21 cellular contexts compared by ENCODE assay signal in the genomic region with DNA sequence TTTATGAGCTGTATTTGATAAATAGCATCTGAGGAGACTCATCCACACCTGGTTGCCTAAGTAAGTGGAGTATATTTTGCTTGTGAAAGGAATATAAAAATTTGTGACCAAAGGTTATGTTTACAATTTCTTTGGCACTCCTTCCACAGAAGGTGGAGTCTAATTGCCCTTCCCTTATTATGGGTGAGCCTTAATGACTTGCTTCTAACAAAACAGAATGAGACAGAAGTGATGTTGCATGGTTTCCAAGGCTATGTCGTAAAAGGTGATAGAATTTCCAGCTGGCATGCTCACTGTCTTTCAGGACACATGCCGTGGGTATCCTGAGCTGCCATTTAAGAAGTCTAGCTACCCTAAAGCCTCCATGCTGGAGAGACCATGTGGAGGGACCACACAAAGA.
DNase-seq lines count a peak whose midpoint lies in the region; ATAC-seq, FAIRE-seq and TF ChIP-seq lines count a peak whose summit lies in the region.
"Had no signal": no experiment of that assay in that cellular context is flagged by ENCODE, and none has a peak within 500 bp of the region (broad histone marks: within the 10 kb centered on the region; RNA-seq: fewer than 3 reads in every experiment).

No MANE protein-coding gene starts in this region.

- H3K4me3 ChIP-seq in colonic mucosa (no peak overlapping the region), pancreas (no peak overlapping the region)
- H3K4me3 ChIP-seq: GM23248, HAP-1 had no signal

- no peak overlapping the region for H3K9ac ChIP-seq in colonic mucosa (ENCODE audit: low read depth in 2 of 2, low read length in 2 of 2)
- H3K9ac ChIP-seq: GM23248 had no signal

- TF ChIP-seq CTCF in 22Rv1 (IDR thresholded peaks at IDR 0.05) (no peak), colonic mucosa (IDR thresholded peaks at IDR 0.05) (no peak), pancreas (IDR thresholded peaks at IDR 0.05) (no peak)

- peak; percentile 60 for FAIRE-seq in pancreas (lab: Jason Lieb, UNC)
- FAIRE-seq: A204.1, GM12892, GM18507 had no signal

- H3K36me3 ChIP-seq in colonic mucosa (no peaks in the 10 kb centered on the region), pancreas (no peaks in the 10 kb centered on the region)
- H3K36me3 ChIP-seq: BE2C, HAP-1 had no signal

- DNase-seq in LoVo (ENCODE audit: low spot score) (peak; percentile 11), colonic mucosa (peak; percentile 22), pancreas (no peak), COLO668 (lab: John Stamatoyannopoulos, UW; ENCODE audit: unreplicated experiment) (no peak)
- DNase-seq in activated naive CD4-positive, alpha-beta T cell treated with anti-CD3 and anti-CD28 coated beads, Interleukin-2, amount 50 U/mL, for 16 hours = no peak
- DNase-seq: ACHN; BE2C; C1 segment of cervical spinal cord; CD4-positive, CD25-positive, alpha-beta regulatory T cell; CD8-positive, alpha-beta memory T cell; DMS153; DMS79; GDM1; GM23248 had no signal

- H3K9me3 ChIP-seq in colonic mucosa = no peaks in the 10 kb centered on the region
- H3K9me3 ChIP-seq in pancreas = no peaks in the 10 kb centered on the region
- H3K9me3 ChIP-seq: BE2C, HAP-1 had no signal

- ATAC-seq in pancreas (no peak), HG02642 (IDR thresholded peaks at IDR 0.05; ENCODE audit: poor library complexity, unreplicated experiment) (no peak)

- H3K27me3 ChIP-seq in colonic mucosa (no peaks in the 10 kb centered on the region), pancreas (no peaks in the 10 kb centered on the region)
- H3K27me3 ChIP-seq: BE2C had no signal

- H3K4me1 ChIP-seq in colonic mucosa (peaks cover 3% of the 10 kb centered on the region), pancreas (no peaks in the 10 kb centered on the region)
- H3K4me1 ChIP-seq: BE2C, HAP-1 had no signal

- H3K27ac ChIP-seq in 22Rv1 (peak overlapping the region; percentile 43), colonic mucosa (no peak overlapping the region), pancreas (no peak overlapping the region)
- H3K27ac ChIP-seq: GM23248, HL-60 had no signal

- 87 to 91% methylated on average over 2 of the region's 2 CpGs for WGBS in pancreas, 2 donors

- intact Hi-C loops in colonic mucosa (cut with DNase I) = no loop called here
- intact Hi-C loops in pancreas (cut with DNase I) = no loop called here

Comparison
In these comparisons a context has a peak if more than half of its experiments do, and no peak if none do; other contexts are left out.
1. DNase-seq: peak in LoVo (single experiment) and colonic mucosa (single experiment); none in pancreas (0 of 6), COLO668 (single experiment) and activated naive CD4-positive, alpha-beta T cell treated with anti-CD3 and anti-CD28 coated beads, Interleukin-2, amount 50 U/mL, for 16 hours (single experiment).